In genomic region chr15:57348081-57348480, GRCh38 we compare ENCODE assay signal across 33 cellular contexts. TPM values are rescaled to one million over a fixed set of nuclear protein-coding genes. Genes with fewer than 3 reads are reported as not detected.
A peak's percentile ranks its signal among the peaks of the same experiment; 100 is the strongest.
DNase-seq lines count a peak whose midpoint lies in the region; ATAC-seq, FAIRE-seq and TF ChIP-seq lines count a peak whose summit lies in the region.
"Had no signal": no experiment of that assay in that cellular context is flagged by ENCODE, and none has a peak within 500 bp of the region (broad histone marks: within the 10 kb centered on the region; RNA-seq: fewer than 3 reads in every experiment).

No MANE protein-coding gene starts in this region.

- H3K4me1 Mint-ChIP-seq in endodermal cell = peaks cover 7% of the 10 kb centered on the region
- H3K4me1 Mint-ChIP-seq: B cell; CD4-positive, alpha-beta memory T cell; CD4-positive, CD25-positive, alpha-beta regulatory T cell; CD8-positive, alpha-beta memory T cell had no signal

- H3K4me3 ChIP-seq in HepG2 (replicated peaks in 1 of 3; ENCODE audit: insufficient read depth in 1 of 3, low read depth in 2 of 3, low read length in 3 of 3) (no peak overlapping the region), right lobe of liver (no peak overlapping the region), endothelial cell of umbilical vein (replicated peaks in 1 of 3; ENCODE audit: insufficient read depth in 1 of 3, low read depth in 1 of 3, low read length in 3 of 3) (no peak overlapping the region), endodermal cell (ENCODE audit: low read length) (no peak overlapping the region)
- H3K4me3 ChIP-seq: A549; BLaER1; BLaER1 treated with 17β-estradiol and CSF1 and Interleukin-3, amounts not matched to agents 10 nM and 100 nM had no signal

- POLR2A ChIA-PET in HepG2 (lab: Yijun Ruan, JAX) = no interaction called here
- POLR2A ChIA-PET in endothelial cell of umbilical vein (lab: Charles Lee) = no interaction called here

- CTCF ChIA-PET in HepG2 (lab: Yijun Ruan, JAX; ENCODE audit: low intra/inter-chr PET ratio, low total read pairs) = no interaction called here
- CTCF ChIA-PET in endothelial cell of umbilical vein (lab: Charles Lee) = interaction anchor here (1.0 to 13.5 kb wide), 2 partner anchors 181 to 194 kb away, joined by 5 to 680 read pairs; no protein-coding TSS in a partner anchor

- no peak for TF ChIP-seq EP300 in HepG2 (IDR thresholded peaks at IDR 0.05; ENCODE audit: low read depth in 2 of 2, low read length in 2 of 2)
- TF ChIP-seq EP300 in HepG2 (CRISPR knock-in tag; IDR thresholded peaks at IDR 0.05; ENCODE audit: borderline replicate concordance) = no peak

- H3K9me3 Mint-ChIP-seq in endodermal cell = peaks cover 14% of the 10 kb centered on the region
- H3K9me3 Mint-ChIP-seq: CD4-positive, alpha-beta memory T cell; CD4-positive, alpha-beta T cell; CD8-positive, alpha-beta memory T cell; CD8-positive, alpha-beta T cell had no signal

- H3K4me1 ChIP-seq in HepG2 (ENCODE audit: insufficient read depth, low read length) = peaks cover 41% of the 10 kb centered on the region
- no peaks in the 10 kb centered on the region for H3K4me1 ChIP-seq in right lobe of liver
- H3K4me1 ChIP-seq in endothelial cell of umbilical vein (ENCODE audit: control insufficient read depth, extremely low read depth, insufficient read depth, low read length) = no peaks in the 10 kb centered on the region
- H3K4me1 ChIP-seq in endodermal cell (ENCODE audit: control insufficient read depth, insufficient read depth, low read length) = no peaks in the 10 kb centered on the region
- H3K4me1 ChIP-seq: A549, BE2C, BLaER1 had no signal

- no peak overlapping the region for H3K4me3 Mint-ChIP-seq in endodermal cell
- H3K4me3 Mint-ChIP-seq: B cell; CD14-positive monocyte; CD4-positive, alpha-beta memory T cell; CD4-positive, alpha-beta T cell; CD4-positive, CD25-positive, alpha-beta regulatory T cell; CD8-positive, alpha-beta T cell had no signal

- no peak overlapping the region for H3K9ac ChIP-seq in HepG2 (ENCODE audit: insufficient read depth, low read depth, low read length)
- no peak overlapping the region for H3K9ac ChIP-seq in endothelial cell of umbilical vein (replicated peaks; ENCODE audit: extremely low read depth, insufficient read depth, low read length)
- H3K9ac ChIP-seq in endodermal cell (ENCODE audit: extremely low read depth, low read length, poor library complexity, severe bottlenecking) = no peak overlapping the region
- H3K9ac ChIP-seq: BLaER1; BLaER1 treated with 17β-estradiol and CSF1 and Interleukin-3, amounts not matched to agents 10 nM and 100 nM had no signal

- H3K27me3 ChIP-seq in HepG2 (ENCODE audit: control insufficient read depth in 1 of 2, insufficient read depth in 2 of 2, low read length in 2 of 2) = peaks cover 0 to 6% of the 10 kb centered on the region in 2 experiments; a peak in 2 of 5 replicates
- H3K27me3 ChIP-seq in right lobe of liver = no peaks in the 10 kb centered on the region
- H3K27me3 ChIP-seq in endothelial cell of umbilical vein (ENCODE audit: control insufficient read depth in 2 of 2, insufficient read depth in 2 of 2, low read length in 2 of 2) = no peaks in the 10 kb centered on the region
- H3K27me3 ChIP-seq in endodermal cell (ENCODE audit: control insufficient read depth, insufficient read depth, low read length, poor library complexity, severe bottlenecking) = no peaks in the 10 kb centered on the region
- H3K27me3 ChIP-seq: BE2C; BLaER1; BLaER1 treated with 17β-estradiol and CSF1 and Interleukin-3, amounts not matched to agents 10 nM and 100 nM had no signal

- WGBS in HepG2 (ENCODE audit: low lambda C conversion rate) = 0% methylated on average over 1 of the region's 1 CpG
- WGBS in right lobe of liver (ENCODE audit: insufficient coverage, low coverage, low lambda C conversion rate, missing lambda C conversion rate) = 86% methylated on average over 1 of the region's 1 CpG
- 100% methylated on average over 1 of the region's 1 CpG for WGBS in endodermal cell (ENCODE audit: insufficient coverage in 1 of 2, insufficient read length in 1 of 2), 2 experiments

- in situ Hi-C loops in HepG2 (cut with HindIII; ENCODE audit: extremely low pct_ligation_motif_present, low pct_unique_long_range_greater_than_20kb) = no loop called here

- H3K27ac ChIP-seq in HepG2 (ENCODE audit: extremely low read length, insufficient read depth, low read length) = no peak overlapping the region
- H3K27ac ChIP-seq in right lobe of liver = no peak overlapping the region
- no peak overlapping the region for H3K27ac ChIP-seq in endothelial cell of umbilical vein (ENCODE audit: insufficient read depth, low read depth, low read length)
- H3K27ac ChIP-seq in endodermal cell (ENCODE audit: low read depth, low read length) = no peak overlapping the region
- H3K27ac ChIP-seq: 22Rv1; A549; BLaER1; BLaER1 treated with 17β-estradiol and CSF1 and Interleukin-3, amounts not matched to agents 10 nM and 100 nM; C4-2B had no signal

- H3K36me3 Mint-ChIP-seq in endodermal cell (ENCODE audit: low read depth) = no peaks in the 10 kb centered on the region
- H3K36me3 Mint-ChIP-seq: CD14-positive monocyte; CD4-positive, alpha-beta memory T cell; CD4-positive, CD25-positive, alpha-beta regulatory T cell; CD8-positive, alpha-beta memory T cell; CD8-positive, alpha-beta T cell had no signal

- DNase-seq in HepG2 (ENCODE audit: low spot score) (no peak), right lobe of liver (no peak), endothelial cell of umbilical vein (ENCODE audit: low read depth, low spot score) (no peak), endodermal cell (no peak)
- DNase-seq: 8988T; ACHN; AML-193; BE2C; C1 segment of cervical spinal cord; Caco-2; Calu3; CD4-positive, alpha-beta memory T cell; CD4-positive, alpha-beta T cell; CD4-positive, CD25-positive, alpha-beta regulatory T cell; CD8-positive, alpha-beta memory T cell; CD8-positive, alpha-beta T cell; COR-L47; DMS 273 treated with DMSO at 0.1 percent for 48 hours; DMS153; DMS53; DMS79; DMS79 treated with DMSO at 0.1 percent for 48 hours; DND-41; EL had no signal

- H4K20me1 ChIP-seq in HepG2 (ENCODE audit: insufficient read depth, low read length) (no peaks in the 10 kb centered on the region), endothelial cell of umbilical vein (replicated peaks; ENCODE audit: control insufficient read depth, extremely low read depth, insufficient read depth, low read length) (no peaks in the 10 kb centered on the region)
- H4K20me1 ChIP-seq: BLaER1; BLaER1 treated with 17β-estradiol and CSF1 and Interleukin-3, amounts not matched to agents 10 nM and 100 nM had no signal

- H3K9me1 ChIP-seq in endothelial cell of umbilical vein (replicated peaks; ENCODE audit: control insufficient read depth, extremely low read depth, insufficient read depth, low read length) = no peaks in the 10 kb centered on the region

- H3K27ac Mint-ChIP-seq in endodermal cell = no peak overlapping the region
- H3K27ac Mint-ChIP-seq: B cell; CD14-positive monocyte; CD4-positive, alpha-beta memory T cell; CD4-positive, alpha-beta T cell; CD4-positive, CD25-positive, alpha-beta regulatory T cell; CD8-positive, alpha-beta memory T cell; CD8-positive, alpha-beta T cell had no signal

- H3K9me3 ChIP-seq in HepG2 (ENCODE audit: low read length) = no peaks in the 10 kb centered on the region
- no peaks in the 10 kb centered on the region for H3K9me3 ChIP-seq in right lobe of liver
- no peaks in the 10 kb centered on the region for H3K9me3 ChIP-seq in endothelial cell of umbilical vein (replicated peaks; ENCODE audit: control insufficient read depth, insufficient read depth, low read length)
- peaks cover 6% of the 10 kb centered on the region for H3K9me3 ChIP-seq in endodermal cell (ENCODE audit: control insufficient read depth, low read length)
- H3K9me3 ChIP-seq: A549, BE2C, BLaER1, Caco-2 had no signal

- no peaks in the 10 kb centered on the region for H3K36me3 ChIP-seq in HepG2 (replicated peaks in 1 of 2; ENCODE audit: control insufficient read depth in 1 of 2, insufficient read depth in 2 of 2, low read length in 2 of 2)
- no peaks in the 10 kb centered on the region for H3K36me3 ChIP-seq in right lobe of liver
- H3K36me3 ChIP-seq in endothelial cell of umbilical vein (ENCODE audit: control insufficient read depth in 2 of 2, extremely low read depth in 1 of 2, insufficient read depth in 2 of 2, low read length in 2 of 2) = no peaks in the 10 kb centered on the region
- H3K36me3 ChIP-seq in endodermal cell (ENCODE audit: control insufficient read depth, insufficient read depth, low read length) = no peaks in the 10 kb centered on the region
- H3K36me3 ChIP-seq: BE2C; BLaER1; BLaER1 treated with 17β-estradiol and CSF1 and Interleukin-3, amounts not matched to agents 10 nM and 100 nM had no signal

- TF ChIP-seq RAD21 in HepG2 (CRISPR knock-in tag; IDR thresholded peaks at IDR 0.05) = no peak

- H3K4me2 ChIP-seq in HepG2 (ENCODE audit: low read depth, low read length) (no peak overlapping the region), endothelial cell of umbilical vein (ENCODE audit: insufficient read depth, low read length) (no peak overlapping the region)
- H3K4me2 ChIP-seq: A549; BLaER1; BLaER1 treated with 17β-estradiol and CSF1 and Interleukin-3, amounts not matched to agents 10 nM and 100 nM had no signal

- TF ChIP-seq POLR2A in HepG2 (IDR thresholded peaks at IDR 0.05; ENCODE audit: insufficient read depth in 1 of 2, low read depth in 2 of 2, low read length in 2 of 2) = no peak
- TF ChIP-seq POLR2A in right lobe of liver (IDR thresholded peaks at IDR 0.05) = no peak
- no peak for TF ChIP-seq POLR2A in endothelial cell of umbilical vein (IDR thresholded peaks at IDR 0.05; ENCODE audit: low read depth, low read length)

- intact Hi-C loops in HepG2 (cut with micrococcal nuclease; ENCODE audit: unreplicated experiment) (no loop called here), right lobe of liver (cut with DNase I) (loop anchor here in 1 of 2 donors (10.0 kb wide), 1 partner anchor 177 kb away; no protein-coding TSS in a partner anchor), endothelial cell of umbilical vein (cut with micrococcal nuclease) (loop anchor here (10.0 kb wide), 1 partner anchor 717 kb away; the partner anchor contains the start of gene ALDH1A2)

- no TSS peak for BruUV-seq in HepG2 (replicated peaks; lab: Mats Ljungman, UMichigan)
- BruUV-seq in endothelial cell of umbilical vein (replicated peaks; lab: Mats Ljungman, UMichigan) = no TSS peak

- dilution Hi-C loops in endothelial cell of umbilical vein (cut with MboI; ENCODE audit: extremely low pct_ligation_motif_present, low sequenced_read_pairs) = loop anchor here (25.0 kb wide), 1 partner anchor 189 kb away; no protein-coding TSS in a partner anchor

- ATAC-seq in HepG2 = no peak
- ATAC-seq in right lobe of liver = no peak
- ATAC-seq: A549; CD8-positive, alpha-beta T cell had no signal

- FAIRE-seq in HepG2 (lab: Jason Lieb, UNC) (no peak), endothelial cell of umbilical vein (lab: Jason Lieb, UNC) (peak; percentile 8)
- FAIRE-seq: A204.1, D721Med had no signal

- no peaks in the 10 kb centered on the region for H3K79me2 ChIP-seq in HepG2 (ENCODE audit: insufficient read depth, low read length)
- no peaks in the 10 kb centered on the region for H3K79me2 ChIP-seq in endothelial cell of umbilical vein (ENCODE audit: control insufficient read depth, insufficient read depth, low read length)

- H3K27me3 Mint-ChIP-seq in endodermal cell (ENCODE audit: insufficient read depth) = no peaks in the 10 kb centered on the region
- H3K27me3 Mint-ChIP-seq: B cell; CD4-positive, alpha-beta T cell had no signal

- H2AFZ ChIP-seq in HepG2 (ENCODE audit: low read length) = no peak overlapping the region
- no peak overlapping the region for H2AFZ ChIP-seq in endothelial cell of umbilical vein (ENCODE audit: low read depth, low read length)

- TF ChIP-seq CTCF in HepG2 (CRISPR knock-in tag; IDR thresholded peaks at IDR 0.05) (no peak), right lobe of liver (IDR thresholded peaks at IDR 0.05) (no peak), endothelial cell of umbilical vein (IDR thresholded peaks at IDR 0.05; ENCODE audit: extremely low read depth in 1 of 2, insufficient read depth in 1 of 2, low read depth in 1 of 2, low read length in 2 of 2) (no peak), endodermal cell (conservative IDR thresholded peaks at IDR 0.05) (no peak)

RNA-seq across cellular contexts. Expression of gene CGNL1, which starts 28.2 kb away (rescaled TPM):
- total RNA-seq in HepG2 (2016; rRNA removed; fragmentation: Illumina TruSeq; extraction: Trizol) = 15.6 and 16.2 TPM in 2 replicates
- total RNA-seq in HepG2 (2016; cell fraction: cytosol; rRNA removed; fragmentation: Illumina TruSeq; extraction: Trizol; ENCODE audit: low read depth) = 7.7 and 9.4 TPM in 2 replicates
- total RNA-seq in HepG2 (2016; cell fraction: insoluble cytoplasmic fraction; rRNA removed; fragmentation: Illumina TruSeq; extraction: Trizol) = 14.2 and 15.2 TPM in 2 replicates
- total RNA-seq in HepG2 (2016; cell fraction: membrane; rRNA removed; fragmentation: Illumina TruSeq; extraction: Trizol) = 8.3 and 8.9 TPM in 2 replicates
- 15.2 and 18.4 TPM in 2 replicates for total RNA-seq in HepG2 (2016; cell fraction: nucleus; rRNA removed; fragmentation: Illumina TruSeq; extraction: Trizol)
- polyA plus RNA-seq in HepG2 (2011; rRNA removed) = 5.6 and 6.2 TPM in 2 replicates
- polyA plus RNA-seq in HepG2 (2011; cell fraction: cytosol; rRNA removed) = 3.3 and 4.1 TPM in 2 replicates
- polyA plus RNA-seq in HepG2 (2011; cell fraction: nucleus; rRNA removed) = 8.2 and 8.8 TPM in 2 replicates
- 5.6 and 8.0 TPM in 2 replicates for polyA plus RNA-seq in HepG2 (2012)
- 0.40 and 0.80 TPM in 2 replicates for polyA plus RNA-seq in HepG2 (2016; cell fraction: cytosol; fragmentation: Illumina TruSeq; extraction: Trizol; ENCODE audit: low read depth)
- polyA plus RNA-seq in HepG2 (2016; cell fraction: insoluble cytoplasmic fraction; fragmentation: Illumina TruSeq; extraction: Trizol; ENCODE audit: low read depth) = 10.1 and 12.1 TPM in 2 replicates
- polyA plus RNA-seq in HepG2 (2016; cell fraction: membrane; fragmentation: Illumina TruSeq; extraction: Trizol; ENCODE audit: low read depth) = 1.1 and 1.4 TPM in 2 replicates
- polyA plus RNA-seq in HepG2 (2016; cell fraction: nucleus; fragmentation: Illumina TruSeq; extraction: Trizol; ENCODE audit: insufficient read depth, low read depth) = 16.9 and 17.7 TPM in 2 replicates
- polyA minus RNA-seq in HepG2 (2011; rRNA and poly(A)+ RNA removed; ENCODE audit: low replicate concordance) = 12.1 TPM in 1 of 2 replicates, not detected in the other
- polyA minus RNA-seq in HepG2 (2011; cell fraction: cytosol; rRNA and poly(A)+ RNA removed) = 7.9 and 9.0 TPM in 2 replicates
- polyA minus RNA-seq in HepG2 (2011; cell fraction: nucleus; rRNA and poly(A)+ RNA removed) = 17.5 and 18.3 TPM in 2 replicates
- total RNA-seq in right lobe of liver = 10 to 100 TPM; 23.6 to 54.5 (median 42.9) TPM
- 25.7 and 27.1 TPM in 2 replicates for total RNA-seq in endothelial cell of umbilical vein
- polyA plus RNA-seq in endothelial cell of umbilical vein = 5.9 and 6.9 TPM in 2 replicates
- 8.8 and 9.0 TPM in 2 replicates for polyA plus RNA-seq in endothelial cell of umbilical vein (2011; cell fraction: cytosol; rRNA removed)
- polyA plus RNA-seq in endothelial cell of umbilical vein (2011; cell fraction: nucleus; rRNA removed) = 20.6 and 21.6 TPM in 2 replicates
- 10.4 and 16.7 TPM in 2 replicates for polyA plus RNA-seq in endothelial cell of umbilical vein (2012)
- polyA minus RNA-seq in endothelial cell of umbilical vein = 20.0 and 23.6 TPM in 2 replicates
- not detected for polyA minus RNA-seq in endothelial cell of umbilical vein (2011; cell fraction: cytosol; rRNA and poly(A)+ RNA removed)
- 21.5 and 22.7 TPM in 2 replicates for polyA minus RNA-seq in endothelial cell of umbilical vein (2011; cell fraction: nucleus; rRNA and poly(A)+ RNA removed)
- 10 to 100 TPM; 82.6 to 98.0 TPM for total RNA-seq in endodermal cell
- polyA plus RNA-seq in endodermal cell (2013, experiment 1 of 2) = 15.1 TPM
- 15.8 TPM for polyA plus RNA-seq in endodermal cell (2013, experiment 2 of 2)
- total RNA-seq: CD4-positive, alpha-beta memory T cell; CD4-positive, alpha-beta T cell; CD4-positive, CD25-positive, alpha-beta regulatory T cell; CD8-positive, alpha-beta memory T cell; CD8-positive, alpha-beta T cell had no signal
- polyA plus RNA-seq: CD14-positive monocyte; CD4-positive, alpha-beta memory T cell; CD4-positive, CD25-positive, alpha-beta regulatory T cell; CD8-positive, alpha-beta memory T cell had no signal
